17 cellular contexts compared by ENCODE assay signal in the genomic region with DNA sequence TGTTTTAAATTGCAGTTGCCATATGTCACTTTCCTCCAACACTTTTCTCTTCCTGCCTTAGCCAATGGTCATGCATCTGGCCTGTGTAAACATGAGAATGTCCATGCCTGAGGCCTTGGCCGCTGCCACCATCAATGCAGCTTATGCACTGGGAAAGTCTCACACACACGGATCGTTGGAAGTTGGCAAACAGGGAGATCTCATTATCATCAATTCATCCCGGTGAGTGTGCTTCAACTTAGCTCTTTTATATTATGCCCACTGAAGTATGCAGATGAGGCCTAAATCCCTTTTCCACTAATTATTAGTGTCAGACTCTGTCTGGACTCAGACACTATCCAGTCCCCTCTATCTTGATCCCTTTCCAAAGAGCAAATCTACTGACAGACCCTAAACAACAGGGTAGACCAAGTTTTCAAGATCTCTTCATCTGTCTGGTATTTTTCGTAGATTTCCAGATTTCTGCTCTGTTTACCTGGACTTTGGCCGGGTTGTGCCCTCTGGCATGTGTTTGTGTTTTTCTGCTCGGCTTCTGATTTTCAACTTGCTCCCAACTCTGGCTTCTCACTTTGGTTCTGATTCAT. TPM values are rescaled to one million over a fixed set of nuclear protein-coding genes. Genes with fewer than 3 reads are reported as not detected.
"Had no signal": no experiment of that assay in that cellular context is flagged by ENCODE, and none has a peak within 500 bp of the region (broad histone marks: within the 10 kb centered on the region; RNA-seq: fewer than 3 reads in every experiment).

No MANE protein-coding gene starts in this region.

- H3K9me3 ChIP-seq: body of pancreas, gastrocnemius medialis, heart right ventricle, ovary, stomach, thoracic aorta had no signal

- H3K27me3 ChIP-seq: body of pancreas, gastrocnemius medialis, heart right ventricle, ovary, stomach had no signal

- ATAC-seq: activated CD8-positive, alpha-beta memory T cell treated with anti-CD3 and anti-CD28 coated beads, Interleukin-2, amount 10 ng/mL, durations not matched to agents 7 days and 5 days; body of pancreas; gastrocnemius medialis; heart right ventricle; left ventricle myocardium superior had no signal

- H3K4me3 Mint-ChIP-seq: activated CD8-positive, alpha-beta memory T cell treated with anti-CD3 and anti-CD28 coated beads, Interleukin-2, amount 10 ng/mL, durations not matched to agents 7 days and 5 days; activated naive CD4-positive, alpha-beta T cell treated with anti-CD3 and anti-CD28 coated beads, Interleukin-2, amount 50 U/mL, for 24 hours; activated T-cell treated with anti-CD3 and anti-CD28 coated beads, Interleukin-2, amount 50 U/mL, for 24 hours; central memory CD8-positive, alpha-beta T cell had no signal

- H3K4me3 ChIP-seq: body of pancreas, gastrocnemius medialis, heart right ventricle, ovary, stomach, thoracic aorta had no signal

- H3K27ac Mint-ChIP-seq: activated CD8-positive, alpha-beta memory T cell treated with anti-CD3 and anti-CD28 coated beads, Interleukin-2, amount 10 ng/mL, durations not matched to agents 7 days and 5 days; activated naive CD4-positive, alpha-beta T cell treated with anti-CD3 and anti-CD28 coated beads, Interleukin-2, amount 50 U/mL, for 24 hours; activated T-cell treated with anti-CD3 and anti-CD28 coated beads, Interleukin-2, amount 50 U/mL, for 24 hours had no signal

- H3K36me3 ChIP-seq: heart right ventricle, ovary, stomach, thoracic aorta had no signal

- H3K27me3 Mint-ChIP-seq: activated CD8-positive, alpha-beta memory T cell treated with anti-CD3 and anti-CD28 coated beads, Interleukin-2, amount 10 ng/mL, durations not matched to agents 7 days and 5 days; activated naive CD4-positive, alpha-beta T cell treated with anti-CD3 and anti-CD28 coated beads, Interleukin-2, amount 50 U/mL, for 24 hours; activated T-cell treated with anti-CD3 and anti-CD28 coated beads, Interleukin-2, amount 50 U/mL, for 24 hours; central memory CD8-positive, alpha-beta T cell had no signal

- DNase-seq: activated CD4-positive, alpha-beta T cell treated with anti-CD3 and anti-CD28 coated beads, Interleukin-2, amount 50 U/mL, for 48 hours; activated CD4-positive, CD25-positive, alpha-beta regulatory T cell treated with anti-CD3 and anti-CD28 coated beads, Interleukin-2, amount 50 U/mL, for 72 hours; activated CD8-positive, alpha-beta memory T cell treated with anti-CD3 and anti-CD28 coated beads, Interleukin-2, amount 10 ng/mL, durations not matched to agents 7 days and 5 days; activated effector memory CD4-positive, alpha-beta T cell treated with Interleukin-2 at 50 U/mL for 16 hours; activated T-cell treated with anti-CD3 and anti-CD28 coated beads, Interleukin-2, amount 50 U/mL, for 24 hours; amniotic stem cell; body of pancreas; effector memory CD4-positive, alpha-beta T cell; gastrocnemius medialis; heart right ventricle; left ventricle myocardium superior; ovary; stomach had no signal

- H3K4me1 Mint-ChIP-seq: activated CD8-positive, alpha-beta memory T cell treated with anti-CD3 and anti-CD28 coated beads, Interleukin-2, amount 10 ng/mL, durations not matched to agents 7 days and 5 days; activated naive CD4-positive, alpha-beta T cell treated with anti-CD3 and anti-CD28 coated beads, Interleukin-2, amount 50 U/mL, for 24 hours; central memory CD8-positive, alpha-beta T cell had no signal

- H3K4me1 ChIP-seq: body of pancreas, gastrocnemius medialis, heart right ventricle, stomach had no signal

- H3K9me3 Mint-ChIP-seq: activated naive CD4-positive, alpha-beta T cell treated with anti-CD3 and anti-CD28 coated beads, Interleukin-2, amount 50 U/mL, for 24 hours; activated T-cell treated with anti-CD3 and anti-CD28 coated beads, Interleukin-2, amount 50 U/mL, for 24 hours; central memory CD8-positive, alpha-beta T cell had no signal

- H3K36me3 Mint-ChIP-seq: activated CD8-positive, alpha-beta memory T cell treated with anti-CD3 and anti-CD28 coated beads, Interleukin-2, amount 10 ng/mL, durations not matched to agents 7 days and 5 days had no signal

RNA-seq across cellular contexts. Expression of gene AMDHD1, which starts 23.2 kb away (rescaled TPM):
- total RNA-seq: stomach had no signal

RNA-seq across cellular contexts. Expression of gene CCDC38, which starts 24.0 kb away (rescaled TPM):
- total RNA-seq: body of pancreas, gastrocnemius medialis, mesenteric fat pad, stomach, thoracic aorta had no signal
